ENCODE assay signal across 1 cellular context in the genomic region with DNA sequence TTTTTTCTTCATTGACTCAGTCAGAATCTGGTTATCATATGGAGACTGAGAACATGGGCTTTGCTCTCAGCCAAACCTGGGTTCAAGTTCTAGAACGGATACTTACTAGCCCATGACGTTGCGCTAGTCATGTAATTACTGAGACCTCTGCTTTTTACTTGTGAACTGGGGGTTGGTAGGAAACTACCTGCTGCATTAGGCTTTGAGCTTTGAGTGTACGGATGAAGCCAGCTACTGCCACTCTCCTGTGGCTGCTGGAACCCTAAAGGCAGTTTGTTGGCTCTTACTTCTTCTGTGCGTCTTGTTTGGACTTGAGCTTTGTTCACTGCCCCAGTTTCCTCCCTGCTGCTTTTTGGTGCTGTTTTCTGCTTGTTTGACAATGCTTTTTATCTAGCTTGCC.
TF ChIP-seq lines count a peak whose summit lies in the region.

No MANE protein-coding gene starts in this region.

TF ChIP-seq in GM12878, 131 proteins besides CTCF, POLR2A, EP300 and RAD21:
- TF ChIP-seq CREB1 (IDR thresholded peaks at IDR 0.05; ENCODE audit: low read depth) (0 out of 2 replicates have a peak, but pooled peaks have one; percentile 12), SMC3 (IDR thresholded peaks at IDR 0.05; ENCODE audit: borderline replicate concordance, low read length) (no peak)
TF ChIP-seq in GM12878: peak in this region for 1.
